20 cellular contexts compared by ENCODE assay signal in genomic region chr1:101250656-101251272, GRCh38. TPM values are rescaled to one million over a fixed set of nuclear protein-coding genes. Genes with fewer than 3 reads are reported as not detected.
DNase-seq lines count a peak whose midpoint lies in the region; ATAC-seq and TF ChIP-seq lines count a peak whose summit lies in the region.
"Had no signal": no experiment of that assay in that cellular context is flagged by ENCODE, and none has a peak within 500 bp of the region (broad histone marks: within the 10 kb centered on the region; RNA-seq: fewer than 3 reads in every experiment).

No MANE protein-coding gene starts in this region.

- H3K4me3 Mint-ChIP-seq in CD8-positive, alpha-beta memory T cell = peak overlapping the region in 1 of 7 donors; percentile 13
- H3K4me3 Mint-ChIP-seq in naive thymus-derived CD8-positive, alpha-beta T cell = peak overlapping the region in 6 of 10 donors; percentile 10 to 45 (median 18)
- H3K4me3 Mint-ChIP-seq in CD4-positive, alpha-beta memory T cell = peak overlapping the region in 2 of 8 donors; percentile 33 to 34

- no peak overlapping the region for H2BK120ac ChIP-seq in IMR-90 (ENCODE audit: low read depth, low read length)

- H3K27me3 ChIP-seq in CD8-positive, alpha-beta memory T cell (ENCODE audit: insufficient read depth, low read length, poor library complexity, severe bottlenecking) = no peaks in the 10 kb centered on the region
- H3K27me3 ChIP-seq in IMR-90 (ENCODE audit: control insufficient read depth, insufficient read depth, low read length) = no peaks in the 10 kb centered on the region
- no peaks in the 10 kb centered on the region for H3K27me3 ChIP-seq in thyroid gland
- H3K27me3 ChIP-seq in CD4-positive, alpha-beta memory T cell (ENCODE audit: insufficient read depth, low read length) = no peaks in the 10 kb centered on the region
- H3K27me3 ChIP-seq: ascending aorta, colonic mucosa, gastrocnemius medialis had no signal

- H2BK5ac ChIP-seq in IMR-90 (ENCODE audit: low read depth, low read length, poor library complexity, severe bottlenecking) = no peak overlapping the region

- H3K4ac ChIP-seq in IMR-90 (ENCODE audit: low read depth, low read length) = no peak overlapping the region

- no CpG with 5 or more reads among the region's 5 CpGs for WGBS in IMR-90 (ENCODE audit: extremely low coverage in 2 of 2, insufficient read length in 1 of 2), 2 experiments
- 42 to 43% methylated on average over 5 of the region's 5 CpGs for WGBS in thyroid gland, 2 donors

- peaks cover 44 to 57% (median 57%) of the 10 kb centered on the region in 3 donors for H3K4me1 Mint-ChIP-seq in CD8-positive, alpha-beta memory T cell
- peaks cover 31 to 63% (median 58%) of the 10 kb centered on the region in 4 donors for H3K4me1 Mint-ChIP-seq in naive thymus-derived CD8-positive, alpha-beta T cell
- H3K4me1 Mint-ChIP-seq in CD4-positive, alpha-beta memory T cell = peaks cover 30 to 63% (median 44%) of the 10 kb centered on the region in 4 donors

- no TSS peak for BruUV-seq in IMR-90 (replicated peaks; lab: Mats Ljungman, UMichigan)

- dilution Hi-C loops in IMR-90 (cut with HindIII; ENCODE audit: low sequenced_read_pairs, unreplicated experiment) = no loop called here

- H3K79me1 ChIP-seq in IMR-90 (ENCODE audit: low read depth in 1 of 2, low read length in 2 of 2) = no peaks in the 10 kb centered on the region

- no peak for TF ChIP-seq CTCF in IMR-90 (conservative IDR thresholded peaks at IDR 0.05; ENCODE audit: low read depth, low read length)
- TF ChIP-seq CTCF in thyroid gland (IDR thresholded peaks at IDR 0.05) = no peak

- no peak overlapping the region for H3K18ac ChIP-seq in IMR-90 (ENCODE audit: low read depth, low read length)

- H3K56ac ChIP-seq in IMR-90 (ENCODE audit: extremely low read depth, insufficient read depth, low read length) = no peak overlapping the region

- H2AK9ac ChIP-seq in IMR-90 (replicated peaks; ENCODE audit: low read depth, low read length, poor library complexity) = no peak overlapping the region

- no peak overlapping the region for H3K9ac ChIP-seq in IMR-90 (ENCODE audit: low read depth, low read length)
- H3K9ac ChIP-seq: parathyroid adenoma had no signal

- no peak overlapping the region for H3K14ac ChIP-seq in IMR-90 (replicated peaks; ENCODE audit: low read depth, low read length)

- H3K4me1 ChIP-seq in CD8-positive, alpha-beta memory T cell (ENCODE audit: insufficient read depth, low read length) = peaks cover 52% of the 10 kb centered on the region
- H3K4me1 ChIP-seq in IMR-90 (ENCODE audit: control insufficient read depth, insufficient read depth, low read length) (no peaks in the 10 kb centered on the region), thyroid gland (no peaks in the 10 kb centered on the region)
- H3K4me1 ChIP-seq in CD4-positive, alpha-beta memory T cell (ENCODE audit: insufficient read depth, low read length) = peaks cover 33% of the 10 kb centered on the region
- H3K4me1 ChIP-seq: ascending aorta, colonic mucosa, gastrocnemius medialis, parathyroid adenoma had no signal

- CTCF ChIA-PET in CD8-positive, alpha-beta memory T cell (lab: Charles Lee) = interaction anchor here (1.1 to 3.9 kb wide), 3 partner anchors 11 to 44 kb away, joined by 3 to 43 read pairs (median 16); no protein-coding TSS in a partner anchor
- CTCF ChIA-PET in IMR-90 (lab: Yijun Ruan, JAX) = no interaction called here
- CTCF ChIA-PET in CD4-positive, alpha-beta memory T cell (lab: Charles Lee; ENCODE audit: partially characterized antibody) = interaction anchor here (0.7 to 5.0 kb wide), 7 partner anchors 12 to 336 kb away, joined by 3 to 59 read pairs (median 6); partner anchors contain the start of gene S1PR1

- no peaks in the 10 kb centered on the region for H3K36me3 ChIP-seq in CD8-positive, alpha-beta memory T cell (ENCODE audit: insufficient read depth, low read length)
- no peaks in the 10 kb centered on the region for H3K36me3 ChIP-seq in IMR-90 (ENCODE audit: control insufficient read depth, insufficient read depth, low read length)
- H3K36me3 ChIP-seq in thyroid gland = no peaks in the 10 kb centered on the region
- no peaks in the 10 kb centered on the region for H3K36me3 ChIP-seq in CD4-positive, alpha-beta memory T cell (ENCODE audit: insufficient read depth, low read length)
- H3K36me3 ChIP-seq: ascending aorta, colonic mucosa, gastrocnemius medialis had no signal

- intact Hi-C loops in IMR-90 (cut with micrococcal nuclease) (no loop called here), thyroid gland (cut with DNase I) (no loop called here)
- intact Hi-C loops in CD4-positive, alpha-beta memory T cell (cut with micrococcal nuclease) = loop anchor here (1.0 kb wide), 1 partner anchor 8 kb away; no protein-coding TSS in a partner anchor

- H3K36me3 Mint-ChIP-seq in CD8-positive, alpha-beta memory T cell = peaks cover 0 to 2% (median 0%) of the 10 kb centered on the region in 3 donors
- H3K36me3 Mint-ChIP-seq in naive thymus-derived CD8-positive, alpha-beta T cell = no peaks in the 10 kb centered on the region
- H3K36me3 Mint-ChIP-seq in CD4-positive, alpha-beta memory T cell = no peaks in the 10 kb centered on the region

- DNase-seq in CD8-positive, alpha-beta memory T cell = no peak
- DNase-seq in IMR-90 (peak; percentile 5), astrocyte of the hippocampus (ENCODE audit: low read depth, low spot score) (peak; percentile 22), thyroid gland (no peak)
- no peak for DNase-seq in naive thymus-derived CD8-positive, alpha-beta T cell
- DNase-seq in effector CD8-positive, alpha-beta T cell (lab: John Stamatoyannopoulos, UW) = no peak
- no peak for DNase-seq in CD4-positive, alpha-beta memory T cell
- DNase-seq: activated gamma-delta T cell, colonic mucosa, gastrocnemius medialis, GF-D8, left cardiac atrium, NCI-H2171, NCI-H526 treated with DMSO at 0.1 percent for 48 hours, T-helper 9 cell had no signal

- no peak for TF ChIP-seq RAD21 in IMR-90 (IDR thresholded peaks at IDR 0.05; ENCODE audit: low read length)

- ATAC-seq in IMR-90 (ENCODE audit: low read depth) (no peak), GM18498 (IDR thresholded peaks at IDR 0.05; ENCODE audit: unreplicated experiment) (no peak)
- ATAC-seq in naive thymus-derived CD8-positive, alpha-beta T cell = no peak
- ATAC-seq: activated CD4-positive, CD25-positive, alpha-beta regulatory T cell treated with anti-CD3 and anti-CD28 coated beads, Interleukin-2, amount 50 U/mL, for 24 hours; gastrocnemius medialis; GM12878; left cardiac atrium had no signal

- no peak overlapping the region for H2AFZ ChIP-seq in IMR-90 (replicated peaks; ENCODE audit: low read length, poor library complexity)
- H2AFZ ChIP-seq: parathyroid adenoma had no signal

- H4K20me1 ChIP-seq in IMR-90 (ENCODE audit: insufficient read depth, low read length) = no peaks in the 10 kb centered on the region

- H3K23ac ChIP-seq in IMR-90 (ENCODE audit: low read depth, low read length) = no peak overlapping the region

- peak overlapping the region in 6 of 8 donors; percentile 10 to 81 (median 65) for H3K27ac Mint-ChIP-seq in CD8-positive, alpha-beta memory T cell
- peak overlapping the region in 8 of 10 donors; percentile 27 to 88 (median 48) for H3K27ac Mint-ChIP-seq in naive thymus-derived CD8-positive, alpha-beta T cell
- peak overlapping the region in 1 of 7 donors; percentile 45 for H3K27ac Mint-ChIP-seq in CD4-positive, alpha-beta memory T cell

- no peak overlapping the region for H3K27ac ChIP-seq in CD8-positive, alpha-beta memory T cell (ENCODE audit: low read depth, low read length)
- H3K27ac ChIP-seq in IMR-90 (ENCODE audit: insufficient read depth, low read length) (no peak overlapping the region), thyroid gland (no peak overlapping the region)
- no peak overlapping the region for H3K27ac ChIP-seq in CD4-positive, alpha-beta memory T cell (ENCODE audit: low read depth, low read length)
- H3K27ac ChIP-seq: ascending aorta, colonic mucosa, gastrocnemius medialis, parathyroid adenoma had no signal

- POLR2A ChIA-PET in CD8-positive, alpha-beta memory T cell (lab: Charles Lee) = interaction anchor here (1.0 to 1.3 kb wide), 2 partner anchors 12 to 13 kb away, joined by 3 to 7 read pairs; no protein-coding TSS in a partner anchor
- POLR2A ChIA-PET in IMR-90 (lab: Charles Lee; ENCODE audit: unreplicated experiment) = no interaction called here
- POLR2A ChIA-PET in naive thymus-derived CD8-positive, alpha-beta T cell (lab: Charles Lee) = interaction anchor here (0.7 to 8.5 kb wide), 8 partner anchors 9 to 40 kb away, joined by 3 to 108 read pairs (median 5); partner anchors contain the start of gene S1PR1
- POLR2A ChIA-PET in CD4-positive, alpha-beta memory T cell (lab: Charles Lee; ENCODE audit: partially characterized antibody) = interaction anchor here (0.7 to 25.2 kb wide), 10 partner anchors 8 to 302 kb away, joined by 3 to 955 read pairs (median 4); partner anchors contain the start of gene S1PR1

- no peak overlapping the region for H4K8ac ChIP-seq in IMR-90 (ENCODE audit: low read depth in 2 of 2, low read length in 2 of 2)

- H2BK15ac ChIP-seq in IMR-90 (ENCODE audit: low read depth, low read length) = no peak overlapping the region

- no peak overlapping the region for H3K4me2 ChIP-seq in IMR-90 (ENCODE audit: low read depth, low read length)

- H3K27me3 Mint-ChIP-seq in CD8-positive, alpha-beta memory T cell = no peaks in the 10 kb centered on the region
- no peaks in the 10 kb centered on the region for H3K27me3 Mint-ChIP-seq in naive thymus-derived CD8-positive, alpha-beta T cell
- H3K27me3 Mint-ChIP-seq in CD4-positive, alpha-beta memory T cell = no peaks in the 10 kb centered on the region

- no peak for TF ChIP-seq POLR2A in IMR-90 (IDR thresholded peaks at IDR 0.05; ENCODE audit: low read depth, low read length)
- TF ChIP-seq POLR2A in thyroid gland (IDR thresholded peaks at IDR 0.05) = no peak

- in situ Hi-C loops in IMR-90 (cut with MboI; ENCODE audit: low sequenced_read_pairs) = no loop called here

- H2AK5ac ChIP-seq in IMR-90 (ENCODE audit: low read depth, low read length) = no peak overlapping the region

- H4K5ac ChIP-seq in IMR-90 (ENCODE audit: low read depth, low read length) = no peak overlapping the region

- H3K9me3 Mint-ChIP-seq in CD8-positive, alpha-beta memory T cell = no peaks in the 10 kb centered on the region
- no peaks in the 10 kb centered on the region for H3K9me3 Mint-ChIP-seq in naive thymus-derived CD8-positive, alpha-beta T cell
- peaks cover 0 to 3% (median 0%) of the 10 kb centered on the region in 8 donors for H3K9me3 Mint-ChIP-seq in CD4-positive, alpha-beta memory T cell

- H3K4me3 ChIP-seq in CD8-positive, alpha-beta memory T cell (ENCODE audit: low read length) = no peak overlapping the region
- H3K4me3 ChIP-seq in IMR-90 (ENCODE audit: insufficient read depth, low read depth, low read length) (no peak overlapping the region), thyroid gland (replicated peaks in 1 of 3) (no peak overlapping the region)
- no peak overlapping the region for H3K4me3 ChIP-seq in CD4-positive, alpha-beta memory T cell (ENCODE audit: low read length in 2 of 2)
- H3K4me3 ChIP-seq: colonic mucosa, gastrocnemius medialis, GM12878 had no signal

- H4K91ac ChIP-seq in IMR-90 (ENCODE audit: insufficient read depth, low read depth, low read length) = no peak overlapping the region

- H3K9me1 ChIP-seq in IMR-90 (ENCODE audit: insufficient read depth, low read length) = no peaks in the 10 kb centered on the region

- H3K9me3 ChIP-seq in CD8-positive, alpha-beta memory T cell (ENCODE audit: low read length) = no peaks in the 10 kb centered on the region
- H3K9me3 ChIP-seq in IMR-90 (ENCODE audit: control insufficient read depth, insufficient read depth, low read length) (no peaks in the 10 kb centered on the region), thyroid gland (no peaks in the 10 kb centered on the region)
- no peaks in the 10 kb centered on the region for H3K9me3 ChIP-seq in CD4-positive, alpha-beta memory T cell (ENCODE audit: control insufficient read depth in 1 of 2, low read length in 2 of 2)
- H3K9me3 ChIP-seq: ascending aorta, colonic mucosa, gastrocnemius medialis had no signal

- H2BK20ac ChIP-seq in IMR-90 (ENCODE audit: low read depth, low read length) = no peak overlapping the region

RNA-seq across cellular contexts. Expression of gene S1PR1, which starts 13.9 kb away (rescaled TPM):
- 100 to 1,000 TPM; 118 to 123 TPM for total RNA-seq in CD8-positive, alpha-beta memory T cell
- 203 TPM for polyA plus RNA-seq in CD8-positive, alpha-beta memory T cell
- total RNA-seq in IMR-90 (2012; rRNA removed) (12.5 and 12.9 TPM in 2 replicates), thyroid gland (10 to 100 TPM; 34.5 to 92.7 (median 67.0) TPM)
- 14.1 and 15.6 TPM in 2 replicates for polyA plus RNA-seq in IMR-90 (2012; rRNA removed)
- 6.3 and 10.1 TPM in 2 replicates for polyA plus RNA-seq in IMR-90 (2012; cell fraction: cytosol; rRNA removed)
- 6.1 TPM in 2 replicates for polyA plus RNA-seq in IMR-90 (2012; cell fraction: nucleus; rRNA removed; ENCODE audit: low replicate concordance)
- total RNA-seq in naive thymus-derived CD8-positive, alpha-beta T cell = 100 to 1,000 TPM; 286 to 292 TPM
- 100 to 1,000 TPM; 143 to 174 (median 155) TPM for polyA plus RNA-seq in naive thymus-derived CD8-positive, alpha-beta T cell
- total RNA-seq in CD4-positive, alpha-beta memory T cell = 100 to 1,000 TPM; 363 to 366 TPM
- 100 to 1,000 TPM; 277 to 320 TPM for polyA plus RNA-seq in CD4-positive, alpha-beta memory T cell

Comparison
In these comparisons a context has a peak if more than half of its experiments do, and no peak if none do; other contexts are left out.
1. DNase-seq: peak in IMR-90 (single experiment) and astrocyte of the hippocampus (single experiment); none in CD8-positive, alpha-beta memory T cell (0 of 5), naive thymus-derived CD8-positive, alpha-beta T cell (0 of 10), effector CD8-positive, alpha-beta T cell (single experiment), thyroid gland (0 of 2) and CD4-positive, alpha-beta memory T cell (0 of 5).